20 cellular contexts compared by ENCODE assay signal in the genomic region with DNA sequence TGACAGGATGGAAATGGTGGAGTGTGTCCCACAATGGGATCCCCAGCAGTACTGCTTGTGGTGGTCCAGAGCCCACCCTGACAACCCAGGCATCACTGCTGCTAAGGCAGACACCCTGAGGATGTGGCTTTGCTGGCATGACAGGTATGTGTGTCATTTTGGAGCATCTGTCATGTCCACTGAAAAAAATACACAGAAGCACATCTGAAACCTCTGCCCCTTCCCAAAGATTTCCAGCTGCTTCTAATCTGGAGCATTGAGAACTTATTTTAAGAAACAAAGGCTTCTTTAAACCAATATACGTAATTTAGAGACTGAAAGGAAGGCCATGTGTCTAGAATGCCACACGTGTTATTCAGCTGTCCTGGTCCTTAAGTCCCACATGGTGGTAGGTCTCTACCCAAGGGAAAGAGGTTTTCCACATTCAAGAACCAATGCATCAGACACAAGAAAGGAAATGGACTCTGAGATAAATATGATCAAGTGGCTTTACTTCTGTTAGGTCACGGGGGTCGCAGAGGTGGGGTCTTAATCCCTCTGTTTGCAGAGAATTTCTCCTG.
A peak's percentile ranks its signal among the peaks of the same experiment; 100 is the strongest.
DNase-seq lines count a peak whose midpoint lies in the region.
"Had no signal": no experiment of that assay in that cellular context is flagged by ENCODE, and none has a peak within 500 bp of the region (broad histone marks: within the 10 kb centered on the region; RNA-seq: fewer than 3 reads in every experiment).

No MANE protein-coding gene starts in this region.

- no peak overlapping the region for H3K4me3 ChIP-seq in SJCRH30
- no peak overlapping the region for H3K4me3 ChIP-seq in muscle layer of colon (ENCODE audit: low read depth in 1 of 2, low read length in 2 of 2)
- no peak overlapping the region for H3K4me3 ChIP-seq in rectal smooth muscle tissue (ENCODE audit: low read length)
- H3K4me3 ChIP-seq: BLaER1 treated with 17β-estradiol and CSF1 and Interleukin-3, amounts not matched to agents 10 nM and 100 nM; GM23338; MG63; PC-9; SK-N-MC had no signal

- no peak overlapping the region for H3K9ac ChIP-seq in muscle layer of colon (ENCODE audit: low read length)
- no peak overlapping the region for H3K9ac ChIP-seq in rectal smooth muscle tissue (ENCODE audit: low read length)
- H3K9ac ChIP-seq: BLaER1 treated with 17β-estradiol and CSF1 and Interleukin-3, amounts not matched to agents 10 nM and 100 nM had no signal

- DNase-seq in SJCRH30 (peak; percentile 35 to 63), C1 segment of cervical spinal cord (lab: John Stamatoyannopoulos, UW) (no peak), DMS 273 treated with DMSO at 0.1 percent for 48 hours (lab: John Stamatoyannopoulos, UW) (no peak), NCI-H524 (lab: John Stamatoyannopoulos, UW) (no peak)
- DNase-seq in activated effector memory CD4-positive, alpha-beta T cell treated with Interleukin-2 at 50 U/mL for 16 hours = no peak
- DNase-seq: Calu3; CD8-positive, alpha-beta T cell; GDM1; Karpas-422; MG63; NCI-H187; NCI-H748 treated with DMSO at 0.1 percent for 48 hours; PC-9; RPMI8226; SHP77 had no signal

- no peaks in the 10 kb centered on the region for H3K27me3 ChIP-seq in SJCRH30
- H3K27me3 ChIP-seq in muscle layer of colon (ENCODE audit: control insufficient read depth in 1 of 2, insufficient read depth in 2 of 2, low read length in 2 of 2) = no peaks in the 10 kb centered on the region
- no peaks in the 10 kb centered on the region for H3K27me3 ChIP-seq in rectal smooth muscle tissue (ENCODE audit: control insufficient read depth, insufficient read depth, low read length)
- H3K27me3 ChIP-seq: BLaER1 treated with 17β-estradiol and CSF1 and Interleukin-3, amounts not matched to agents 10 nM and 100 nM; MG63 had no signal

- H3K36me3 ChIP-seq in SJCRH30 = no peaks in the 10 kb centered on the region
- no peaks in the 10 kb centered on the region for H3K36me3 ChIP-seq in muscle layer of colon (ENCODE audit: insufficient read depth, low read length)
- H3K36me3 ChIP-seq in rectal smooth muscle tissue (ENCODE audit: control insufficient read depth, insufficient read depth, low read length) = no peaks in the 10 kb centered on the region
- H3K36me3 ChIP-seq: BLaER1 treated with 17β-estradiol and CSF1 and Interleukin-3, amounts not matched to agents 10 nM and 100 nM had no signal

- H3K27ac ChIP-seq in SJCRH30 (peak overlapping the region; percentile 81), muscle layer of colon (ENCODE audit: low read depth, low read length) (peak overlapping the region; percentile 69), rectal smooth muscle tissue (ENCODE audit: low read depth, low read length) (peak overlapping the region; percentile 80)
- H3K27ac ChIP-seq: BLaER1 treated with 17β-estradiol and CSF1 and Interleukin-3, amounts not matched to agents 10 nM and 100 nM; PC-9; SK-N-MC had no signal

- H3K9me3 ChIP-seq in SJCRH30 (replicated peaks) (no peaks in the 10 kb centered on the region), muscle layer of colon (ENCODE audit: low read length) (no peaks in the 10 kb centered on the region)
- H3K9me3 ChIP-seq: MG63 had no signal

- H3K4me1 ChIP-seq in SJCRH30 (peaks cover 24% of the 10 kb centered on the region), muscle layer of colon (ENCODE audit: insufficient read depth, low read length) (peaks cover 66% of the 10 kb centered on the region), rectal smooth muscle tissue (ENCODE audit: control insufficient read depth, insufficient read depth, low read length) (peaks cover 35% of the 10 kb centered on the region)
- H3K4me1 ChIP-seq: BLaER1 treated with 17β-estradiol and CSF1 and Interleukin-3, amounts not matched to agents 10 nM and 100 nM had no signal

Comparison
In these comparisons a context has a peak if more than half of its experiments do, and no peak if none do; other contexts are left out.
1. DNase-seq: peak in SJCRH30 (2 of 2); none in C1 segment of cervical spinal cord (0 of 14), activated effector memory CD4-positive, alpha-beta T cell treated with Interleukin-2 at 50 U/mL for 16 hours (single experiment), DMS 273 treated with DMSO at 0.1 percent for 48 hours (single experiment) and NCI-H524 (0 of 2).
2. Peak in every context shown above with its lines, with median percentiles within 50 percentile points of each other: H3K27ac ChIP-seq.